In genomic region chr17:45905812-45906211, GRCh38 we compare ENCODE assay signal across 1 cellular context.
TF ChIP-seq lines count a peak whose summit lies in the region.

No MANE protein-coding gene starts in this region.

TF ChIP-seq in H1, 55 proteins besides CTCF, POLR2A, EP300 and RAD21 (continued from another document):
- TF ChIP-seq ATF2 (IDR thresholded peaks at IDR 0.05; ENCODE audit: low read length) = no peak
- TF ChIP-seq HDAC6 (IDR thresholded peaks at IDR 0.05; ENCODE audit: low read depth, low read length) = no peak
- no peak for TF ChIP-seq USF2 (IDR thresholded peaks at IDR 0.05; ENCODE audit: low read length)
- no peak for TF ChIP-seq TAF7 (optimal IDR thresholded peaks at IDR 0.05; ENCODE audit: borderline replicate concordance, low read depth, low read length)
- TF ChIP-seq GTF2F1 (IDR thresholded peaks at IDR 0.05; ENCODE audit: borderline replicate concordance, low read depth, low read length) = no peak
- TF ChIP-seq E2F6 (IDR thresholded peaks at IDR 0.05) = no peak
- no peak for TF ChIP-seq RXRA (IDR thresholded peaks at IDR 0.05; ENCODE audit: insufficient read depth, low read depth, low read length)
- TF ChIP-seq POU5F1 (IDR thresholded peaks at IDR 0.05; ENCODE audit: low read depth, low read length) = no peak
- no peak for TF ChIP-seq RFX5 (IDR thresholded peaks at IDR 0.05; ENCODE audit: borderline replicate concordance, low read depth, low read length)
- no peak for TF ChIP-seq SUZ12 (IDR thresholded peaks at IDR 0.05; ENCODE audit: low read length)
- TF ChIP-seq SIRT6 (IDR thresholded peaks at IDR 0.05; ENCODE audit: low read length) = no peak
- TF ChIP-seq BCL11A (IDR thresholded peaks at IDR 0.05; ENCODE audit: low read depth in 2 of 2, low read length in 2 of 2) = no peak
